In genomic region chr19:44608391-44608821, GRCh38 we compare ENCODE assay signal across 16 cellular contexts. TPM values are rescaled to one million over a fixed set of nuclear protein-coding genes. Genes with fewer than 3 reads are reported as not detected.
A peak's percentile ranks its signal among the peaks of the same experiment; 100 is the strongest.
DNase-seq lines count a peak whose midpoint lies in the region; ATAC-seq and TF ChIP-seq lines count a peak whose summit lies in the region.
"Had no signal": no experiment of that assay in that cellular context is flagged by ENCODE, and none has a peak within 500 bp of the region (broad histone marks: within the 10 kb centered on the region; RNA-seq: fewer than 3 reads in every experiment).

No MANE protein-coding gene starts in this region.

- intact Hi-C loops in psoas muscle (cut with DNase I) = no loop called here

- DNase-seq in AG04449 (ENCODE audit: low read depth, low spot score) (peak; percentile 4), Daoy (ENCODE audit: low read depth) (peak; percentile 19), NCI-H69 (lab: John Stamatoyannopoulos, UW) (peak; percentile 95), dermis microvascular lymphatic vessel endothelial cell (ENCODE audit: low read depth in 2 of 2) (peak; percentile 29 to 87), neuronal stem cell (ENCODE audit: low spot score) (no peak), psoas muscle (no peak)
- DNase-seq in stimulated activated naive B cell treated with anti-CD40 and anti-IgM and Interleukin-4, amounts not matched to agents 10 μg/mL and 1 μg/mL and 100 μg/mL, for 72 hours = no peak
- DNase-seq: effector memory CD8-positive, alpha-beta T cell; glutamatergic neuron had no signal

- H3K27me3 ChIP-seq in neuronal stem cell (ENCODE audit: control insufficient read depth in 3 of 3, insufficient read depth in 3 of 3, low read depth in 1 of 3, low read length in 3 of 3) = no peaks in the 10 kb centered on the region
- H3K27me3 ChIP-seq in psoas muscle (ENCODE audit: insufficient read depth in 3 of 3, low read length in 2 of 3) = no peaks in the 10 kb centered on the region
- H3K27me3 ChIP-seq: BLaER1 treated with 17β-estradiol and CSF1 and Interleukin-3, amounts not matched to agents 10 nM and 100 nM had no signal

- H2BK12ac ChIP-seq in neuronal stem cell (ENCODE audit: low read length) = no peak overlapping the region

- no peak overlapping the region for H3K4ac ChIP-seq in neuronal stem cell (ENCODE audit: low read length)

- no peak overlapping the region for H2BK120ac ChIP-seq in neuronal stem cell (ENCODE audit: low read depth, low read length)

- no peak overlapping the region for H3K9ac ChIP-seq in neuronal stem cell (ENCODE audit: low read depth, low read length, poor library complexity)
- H3K9ac ChIP-seq: BLaER1 treated with 17β-estradiol and CSF1 and Interleukin-3, amounts not matched to agents 10 nM and 100 nM; KMS-11 had no signal

- H2AFZ ChIP-seq in neuronal stem cell (ENCODE audit: low read length) = no peak overlapping the region

- CTCF ChIA-PET in AG04449 (lab: Yijun Ruan, JAX) = interaction anchor here (0.8 kb wide), 1 partner anchor 18 kb away, joined by 5 read pairs; no protein-coding TSS in a partner anchor

- no peak overlapping the region for H3K4me3 Mint-ChIP-seq in stimulated activated naive B cell treated with anti-CD40 and anti-IgM and Interleukin-4, amounts not matched to agents 10 μg/mL and 1 μg/mL and 100 μg/mL, for 72 hours
- H3K4me3 Mint-ChIP-seq: effector memory CD8-positive, alpha-beta T cell; nephron had no signal

- no peak overlapping the region for H4K8ac ChIP-seq in neuronal stem cell (ENCODE audit: low read depth, low read length)

- no peak overlapping the region for H3K18ac ChIP-seq in neuronal stem cell (ENCODE audit: low read length)

- no peaks in the 10 kb centered on the region for H3K79me1 ChIP-seq in neuronal stem cell (ENCODE audit: low read depth, low read length)

- WGBS in neuronal stem cell (ENCODE audit: extremely low coverage in 2 of 2, insufficient read length in 2 of 2, insufficient replicate concordance in 1 of 2), 2 donors = 100% methylated on average over 1 of the region's 7 CpGs; no CpG with 5 or more reads in 1 of the 2 donors
- WGBS in psoas muscle, 3 donors = 57 to 61% (median 60%) methylated on average over 7 of the region's 7 CpGs

- no peak overlapping the region for H2AK5ac ChIP-seq in neuronal stem cell (ENCODE audit: low read depth, low read length)

- H3K36me3 Mint-ChIP-seq in stimulated activated naive B cell treated with anti-CD40 and anti-IgM and Interleukin-4, amounts not matched to agents 10 μg/mL and 1 μg/mL and 100 μg/mL, for 72 hours = no peaks in the 10 kb centered on the region

- H3K4me1 ChIP-seq in neuronal stem cell (ENCODE audit: control insufficient read depth in 2 of 2, insufficient read depth in 1 of 2, low read depth in 1 of 2, low read length in 2 of 2) (no peaks in the 10 kb centered on the region), psoas muscle (no peaks in the 10 kb centered on the region)

- no peak overlapping the region for H2BK15ac ChIP-seq in neuronal stem cell (ENCODE audit: low read length)

- H3K9me3 Mint-ChIP-seq in stimulated activated naive B cell treated with anti-CD40 and anti-IgM and Interleukin-4, amounts not matched to agents 10 μg/mL and 1 μg/mL and 100 μg/mL, for 72 hours = no peaks in the 10 kb centered on the region
- H3K9me3 Mint-ChIP-seq: effector memory CD8-positive, alpha-beta T cell; nephron had no signal

- H3K23ac ChIP-seq in neuronal stem cell (ENCODE audit: low read depth, low read length, poor library complexity) = no peak overlapping the region

- H3K4me3 ChIP-seq in AG04449 (ENCODE audit: low read depth, low read length) = no peak overlapping the region
- no peak overlapping the region for H3K4me3 ChIP-seq in neuronal stem cell (ENCODE audit: low read length in 2 of 2)
- H3K4me3 ChIP-seq in psoas muscle = no peak overlapping the region
- H3K4me3 ChIP-seq: BLaER1 treated with 17β-estradiol and CSF1 and Interleukin-3, amounts not matched to agents 10 nM and 100 nM; skin epidermis had no signal

- H2BK5ac ChIP-seq in neuronal stem cell (ENCODE audit: low read length) = no peak overlapping the region

- ATAC-seq in stimulated activated naive B cell treated with anti-CD40 and anti-IgM and Interleukin-4, amounts not matched to agents 10 μg/mL and 1 μg/mL and 100 μg/mL, for 72 hours (replicated peaks) = no peak
- ATAC-seq in HG03442 (IDR thresholded peaks at IDR 0.05; ENCODE audit: unreplicated experiment) (no peak), psoas muscle (no peak)
- ATAC-seq: effector memory CD8-positive, alpha-beta T cell had no signal

- no peak overlapping the region for H3K14ac ChIP-seq in neuronal stem cell (ENCODE audit: low read length)

- POLR2A ChIA-PET in AG04449 (lab: Yijun Ruan, JAX) = interaction anchor here (1.2 kb wide), 1 partner anchor 19 kb away, joined by 3 read pairs; no protein-coding TSS in a partner anchor

- peaks cover 6 to 7% of the 10 kb centered on the region in 2 donors for H3K4me1 Mint-ChIP-seq in stimulated activated naive B cell treated with anti-CD40 and anti-IgM and Interleukin-4, amounts not matched to agents 10 μg/mL and 1 μg/mL and 100 μg/mL, for 72 hours

- H3K36me3 ChIP-seq in neuronal stem cell (replicated peaks in 1 of 2; ENCODE audit: control insufficient read depth in 2 of 2, insufficient read depth in 2 of 2, low read length in 2 of 2) (no peaks in the 10 kb centered on the region), psoas muscle (ENCODE audit: insufficient read depth in 1 of 2, low read depth in 1 of 2) (no peaks in the 10 kb centered on the region)
- H3K36me3 ChIP-seq: BLaER1 treated with 17β-estradiol and CSF1 and Interleukin-3, amounts not matched to agents 10 nM and 100 nM had no signal

- TF ChIP-seq CTCF in AG04449 (IDR thresholded peaks at IDR 0.05; ENCODE audit: insufficient read depth, low read length, missing control alignments) (no peak), psoas muscle (IDR thresholded peaks at IDR 0.05) (no peak)

- no peak overlapping the region for H3K27ac ChIP-seq in neuronal stem cell (replicated peaks; ENCODE audit: low read length)
- H3K27ac ChIP-seq in psoas muscle = no peak overlapping the region
- H3K27ac ChIP-seq: BLaER1 treated with 17β-estradiol and CSF1 and Interleukin-3, amounts not matched to agents 10 nM and 100 nM; KMS-11 had no signal

- no peak overlapping the region for H3K27ac Mint-ChIP-seq in stimulated activated naive B cell treated with anti-CD40 and anti-IgM and Interleukin-4, amounts not matched to agents 10 μg/mL and 1 μg/mL and 100 μg/mL, for 72 hours
- H3K27ac Mint-ChIP-seq: effector memory CD8-positive, alpha-beta T cell had no signal

- H4K91ac ChIP-seq in neuronal stem cell (ENCODE audit: low read depth, low read length, poor library complexity) = no peak overlapping the region

- H3K4me2 ChIP-seq in neuronal stem cell (ENCODE audit: insufficient read depth, low read length, poor library complexity, severe bottlenecking) = no peak overlapping the region
- H3K4me2 ChIP-seq: KMS-11 had no signal

- H3K27me3 Mint-ChIP-seq in stimulated activated naive B cell treated with anti-CD40 and anti-IgM and Interleukin-4, amounts not matched to agents 10 μg/mL and 1 μg/mL and 100 μg/mL, for 72 hours = peaks cover 18 to 21% of the 10 kb centered on the region in 2 donors

- H3K9me3 ChIP-seq in neuronal stem cell (replicated peaks in 1 of 2; ENCODE audit: control insufficient read depth in 2 of 2, insufficient read depth in 1 of 2, low read depth in 1 of 2, low read length in 2 of 2) (no peaks in the 10 kb centered on the region), psoas muscle (no peaks in the 10 kb centered on the region)

RNA-seq across cellular contexts. Expression of gene IGSF23, which starts 5.0 kb away (rescaled TPM):
- total RNA-seq in Daoy (2014; rRNA removed; shearing (Covaris generic)) = not detected in 2 replicates
- total RNA-seq in dermis microvascular lymphatic vessel endothelial cell (0.13 TPM in 2 replicates), psoas muscle (under 1 TPM in 1 of 4 donors, not detected in 3; 0.30 TPM)
- not detected for polyA plus RNA-seq in neuronal stem cell (2013, experiment 1 of 2)
- polyA plus RNA-seq in neuronal stem cell (2013, experiment 2 of 2) = not detected
- under 1 TPM in 1 of 3 donors, not detected in 2; 0.23 TPM for polyA plus RNA-seq in psoas muscle
- total RNA-seq: T-helper 1 cell treated with Interleukin-12 subunit alpha and Interleukin-12 subunit beta and Interleukin-4 antibody, amounts not matched to agents 30 ng/mL and 1 ng/mL, for 36 hours; temporal lobe had no signal

RNA-seq across cellular contexts. Expression of gene PVR, which starts 35.3 kb away (rescaled TPM):
- total RNA-seq in Daoy (2014; rRNA removed; shearing (Covaris generic)) = 74.5 and 78.3 TPM in 2 replicates
- total RNA-seq in dermis microvascular lymphatic vessel endothelial cell = 53.8 and 84.7 TPM in 2 replicates
- polyA plus RNA-seq in neuronal stem cell (2013, experiment 1 of 2) = 5.7 TPM
- 5.3 TPM for polyA plus RNA-seq in neuronal stem cell (2013, experiment 2 of 2)
- 100 to 1,000 TPM in 1 of 4 donors, 10 to 100 TPM in 3; 25.0 to 117 (median 41.8) TPM for total RNA-seq in psoas muscle
- 10 to 100 TPM; 21.0 to 90.8 (median 44.4) TPM for polyA plus RNA-seq in psoas muscle

Comparison
In these comparisons a context has a peak if more than half of its experiments do, and no peak if none do; other contexts are left out.
1. DNase-seq: peak in AG04449 (single experiment), Daoy (single experiment), NCI-H69 (single experiment) and dermis microvascular lymphatic vessel endothelial cell (2 of 2); none in neuronal stem cell (single experiment), stimulated activated naive B cell treated with anti-CD40 and anti-IgM and Interleukin-4, amounts not matched to agents 10 μg/mL and 1 μg/mL and 100 μg/mL, for 72 hours (single experiment) and psoas muscle (0 of 2).